ENCODE assay signal across 2 cellular contexts in the genomic region with DNA sequence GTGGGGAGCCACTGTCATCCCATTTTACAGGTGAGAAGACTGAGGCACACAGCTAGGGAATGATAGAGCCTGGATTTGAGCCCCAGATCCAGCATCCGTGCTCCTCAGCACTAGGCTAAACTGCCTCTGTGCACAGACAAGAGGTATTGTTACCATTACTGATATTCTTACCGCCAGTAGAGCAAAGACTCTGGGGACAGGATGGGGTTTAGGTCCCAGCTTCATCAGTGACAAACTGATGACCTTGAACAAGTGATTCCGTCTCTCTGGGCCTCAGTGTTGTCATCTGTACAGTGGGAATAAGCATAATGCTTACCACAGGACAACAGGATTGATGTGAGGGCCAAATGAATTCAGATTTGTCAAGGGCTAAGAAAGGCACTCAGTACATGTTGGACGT.
TF ChIP-seq lines count a peak whose summit lies in the region.

No MANE protein-coding gene starts in this region.

TF ChIP-seq in A549, 52 proteins besides CTCF, POLR2A, EP300 and RAD21 (continued from another document):
- TF ChIP-seq, protein P1, sequence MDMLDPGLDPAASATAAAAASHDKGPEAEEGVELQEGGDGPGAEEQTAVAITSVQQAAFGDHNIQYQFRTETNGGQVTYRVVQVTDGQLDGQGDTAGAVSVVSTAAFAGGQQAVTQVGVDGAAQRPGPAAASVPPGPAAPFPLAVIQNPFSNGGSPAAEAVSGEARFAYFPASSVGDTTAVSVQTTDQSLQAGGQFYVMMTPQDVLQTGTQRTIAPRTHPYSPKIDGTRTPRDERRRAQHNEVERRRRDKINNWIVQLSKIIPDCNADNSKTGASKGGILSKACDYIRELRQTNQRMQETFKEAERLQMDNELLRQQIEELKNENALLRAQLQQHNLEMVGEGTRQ (IDR thresholded peaks at IDR 0.05) = no peak
- TF ChIP-seq TFCP2L1 (CRISPR knock-in tag; IDR thresholded peaks at IDR 0.05) = no peak
- TF ChIP-seq MYC (IDR thresholded peaks at IDR 0.05; ENCODE audit: borderline replicate concordance, low read length) = no peak
- no peak for TF ChIP-seq NFE2L2 (conservative IDR thresholded peaks at IDR 0.05; ENCODE audit: low read length)
- TF ChIP-seq, protein P2, sequence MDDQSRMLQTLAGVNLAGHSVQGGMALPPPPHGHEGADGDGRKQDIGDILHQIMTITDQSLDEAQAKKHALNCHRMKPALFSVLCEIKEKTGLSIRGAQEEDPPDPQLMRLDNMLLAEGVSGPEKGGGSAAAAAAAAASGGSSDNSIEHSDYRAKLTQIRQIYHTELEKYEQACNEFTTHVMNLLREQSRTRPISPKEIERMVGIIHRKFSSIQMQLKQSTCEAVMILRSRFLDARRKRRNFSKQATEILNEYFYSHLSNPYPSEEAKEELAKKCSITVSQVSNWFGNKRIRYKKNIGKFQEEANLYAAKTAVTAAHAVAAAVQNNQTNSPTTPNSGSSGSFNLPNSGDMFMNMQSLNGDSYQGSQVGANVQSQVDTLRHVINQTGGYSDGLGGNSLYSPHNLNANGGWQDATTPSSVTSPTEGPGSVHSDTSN (IDR thresholded peaks at IDR 0.05) = no peak
- 0 out of 2 replicates have a peak, but pooled peaks have one; percentile 36 for TF ChIP-seq POLR2AphosphoS2 (conservative IDR thresholded peaks at IDR 0.05; ENCODE audit: low read length)
- no peak for TF ChIP-seq EHMT2 (IDR thresholded peaks at IDR 0.05; ENCODE audit: low read depth)
- no peak for TF ChIP-seq JUN (IDR thresholded peaks at IDR 0.05)
- TF ChIP-seq KDM5A (IDR thresholded peaks at IDR 0.05) = no peak
- TF ChIP-seq EHF (CRISPR knock-in tag; IDR thresholded peaks at IDR 0.05) = peak; percentile 29; the same call in 1 of the 2 replicates
- TF ChIP-seq FOSB (CRISPR knock-in tag; IDR thresholded peaks at IDR 0.05) = peak; percentile 75; the same call in 1 of the 2 replicates
- 0 out of 2 replicates have a peak, but pooled peaks have one; percentile 61 for TF ChIP-seq HOXA7 (CRISPR knock-in tag; IDR thresholded peaks at IDR 0.05)
- no peak for TF ChIP-seq RCOR1 (IDR thresholded peaks at IDR 0.05; ENCODE audit: low read depth, low read length)
- TF ChIP-seq FOXS1 (CRISPR knock-in tag; IDR thresholded peaks at IDR 0.05) = no peak
- peak; percentile 59; the same call in 1 of the 2 replicates for TF ChIP-seq ESRRA (IDR thresholded peaks at IDR 0.05; ENCODE audit: borderline replicate concordance, low read length)
- TF ChIP-seq CBX8 (IDR thresholded peaks at IDR 0.05) = no peak
- TF ChIP-seq FOSL2 (IDR thresholded peaks at IDR 0.05) = no peak
- TF ChIP-seq FOSL2 (CRISPR knock-in tag; IDR thresholded peaks at IDR 0.05) = no peak
- TF ChIP-seq, protein P3, sequence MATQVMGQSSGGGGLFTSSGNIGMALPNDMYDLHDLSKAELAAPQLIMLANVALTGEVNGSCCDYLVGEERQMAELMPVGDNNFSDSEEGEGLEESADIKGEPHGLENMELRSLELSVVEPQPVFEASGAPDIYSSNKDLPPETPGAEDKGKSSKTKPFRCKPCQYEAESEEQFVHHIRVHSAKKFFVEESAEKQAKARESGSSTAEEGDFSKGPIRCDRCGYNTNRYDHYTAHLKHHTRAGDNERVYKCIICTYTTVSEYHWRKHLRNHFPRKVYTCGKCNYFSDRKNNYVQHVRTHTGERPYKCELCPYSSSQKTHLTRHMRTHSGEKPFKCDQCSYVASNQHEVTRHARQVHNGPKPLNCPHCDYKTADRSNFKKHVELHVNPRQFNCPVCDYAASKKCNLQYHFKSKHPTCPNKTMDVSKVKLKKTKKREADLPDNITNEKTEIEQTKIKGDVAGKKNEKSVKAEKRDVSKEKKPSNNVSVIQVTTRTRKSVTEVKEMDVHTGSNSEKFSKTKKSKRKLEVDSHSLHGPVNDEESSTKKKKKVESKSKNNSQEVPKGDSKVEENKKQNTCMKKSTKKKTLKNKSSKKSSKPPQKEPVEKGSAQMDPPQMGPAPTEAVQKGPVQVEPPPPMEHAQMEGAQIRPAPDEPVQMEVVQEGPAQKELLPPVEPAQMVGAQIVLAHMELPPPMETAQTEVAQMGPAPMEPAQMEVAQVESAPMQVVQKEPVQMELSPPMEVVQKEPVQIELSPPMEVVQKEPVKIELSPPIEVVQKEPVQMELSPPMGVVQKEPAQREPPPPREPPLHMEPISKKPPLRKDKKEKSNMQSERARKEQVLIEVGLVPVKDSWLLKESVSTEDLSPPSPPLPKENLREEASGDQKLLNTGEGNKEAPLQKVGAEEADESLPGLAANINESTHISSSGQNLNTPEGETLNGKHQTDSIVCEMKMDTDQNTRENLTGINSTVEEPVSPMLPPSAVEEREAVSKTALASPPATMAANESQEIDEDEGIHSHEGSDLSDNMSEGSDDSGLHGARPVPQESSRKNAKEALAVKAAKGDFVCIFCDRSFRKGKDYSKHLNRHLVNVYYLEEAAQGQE (IDR thresholded peaks at IDR 0.05) = no peak
- TF ChIP-seq, protein P4, sequence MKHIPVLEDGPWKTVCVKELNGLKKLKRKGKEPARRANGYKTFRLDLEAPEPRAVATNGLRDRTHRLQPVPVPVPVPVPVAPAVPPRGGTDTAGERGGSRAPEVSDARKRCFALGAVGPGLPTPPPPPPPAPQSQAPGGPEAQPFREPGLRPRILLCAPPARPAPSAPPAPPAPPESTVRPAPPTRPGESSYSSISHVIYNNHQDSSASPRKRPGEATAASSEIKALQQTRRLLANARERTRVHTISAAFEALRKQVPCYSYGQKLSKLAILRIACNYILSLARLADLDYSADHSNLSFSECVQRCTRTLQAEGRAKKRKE (CRISPR knock-in tag; IDR thresholded peaks at IDR 0.05; ENCODE audit: low read depth) = no peak
- no peak for TF ChIP-seq SREBF2 (IDR thresholded peaks at IDR 0.05)
- TF ChIP-seq, protein P5, sequence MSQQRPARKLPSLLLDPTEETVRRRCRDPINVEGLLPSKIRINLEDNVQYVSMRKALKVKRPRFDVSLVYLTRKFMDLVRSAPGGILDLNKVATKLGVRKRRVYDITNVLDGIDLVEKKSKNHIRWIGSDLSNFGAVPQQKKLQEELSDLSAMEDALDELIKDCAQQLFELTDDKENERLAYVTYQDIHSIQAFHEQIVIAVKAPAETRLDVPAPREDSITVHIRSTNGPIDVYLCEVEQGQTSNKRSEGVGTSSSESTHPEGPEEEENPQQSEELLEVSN (IDR thresholded peaks at IDR 0.05; ENCODE audit: borderline replicate concordance, low read depth) = no peak
- TF ChIP-seq HDAC2 (IDR thresholded peaks at IDR 0.05) = no peak

TF ChIP-seq in IMR-90, 13 proteins besides CTCF, POLR2A, EP300 and RAD21 (continued from another document):
- TF ChIP-seq MAZ (IDR thresholded peaks at IDR 0.05; ENCODE audit: borderline replicate concordance, low read depth, low read length) (no peak), MAFK (IDR thresholded peaks at IDR 0.05; ENCODE audit: low read depth, low read length) (no peak), CEBPB (IDR thresholded peaks at IDR 0.05; ENCODE audit: low read depth, low read length) (no peak), RFX5 (IDR thresholded peaks at IDR 0.05; ENCODE audit: low read depth, low read length) (no peak), FOS (IDR thresholded peaks at IDR 0.05; ENCODE audit: low read depth, low read length) (no peak), CHD1 (IDR thresholded peaks at IDR 0.05; ENCODE audit: low read depth, low read length) (no peak)
- TF ChIP-seq, protein P6, sequence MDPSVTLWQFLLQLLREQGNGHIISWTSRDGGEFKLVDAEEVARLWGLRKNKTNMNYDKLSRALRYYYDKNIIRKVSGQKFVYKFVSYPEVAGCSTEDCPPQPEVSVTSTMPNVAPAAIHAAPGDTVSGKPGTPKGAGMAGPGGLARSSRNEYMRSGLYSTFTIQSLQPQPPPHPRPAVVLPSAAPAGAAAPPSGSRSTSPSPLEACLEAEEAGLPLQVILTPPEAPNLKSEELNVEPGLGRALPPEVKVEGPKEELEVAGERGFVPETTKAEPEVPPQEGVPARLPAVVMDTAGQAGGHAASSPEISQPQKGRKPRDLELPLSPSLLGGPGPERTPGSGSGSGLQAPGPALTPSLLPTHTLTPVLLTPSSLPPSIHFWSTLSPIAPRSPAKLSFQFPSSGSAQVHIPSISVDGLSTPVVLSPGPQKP (IDR thresholded peaks at IDR 0.05; ENCODE audit: borderline replicate concordance, low read depth, low read length) = no peak
- TF ChIP-seq, protein P1 (IDR thresholded peaks at IDR 0.05; ENCODE audit: low read depth, low read length) = no peak
